Comparison of ENCODE assay signal across 9 cellular contexts in genomic region chr1:44811714-44812151, GRCh38. TPM values are rescaled to one million over a fixed set of nuclear protein-coding genes. Genes with fewer than 3 reads are reported as not detected.
DNase-seq lines count a peak whose midpoint lies in the region; ATAC-seq and TF ChIP-seq lines count a peak whose summit lies in the region.
"Had no signal": no experiment of that assay in that cellular context is flagged by ENCODE, and none has a peak within 500 bp of the region (broad histone marks: within the 10 kb centered on the region; RNA-seq: fewer than 3 reads in every experiment).

No MANE protein-coding gene starts in this region.

- DNase-seq in CD14-positive monocyte (ENCODE audit: low spot score) (peak; percentile 70), RPMI8226 (peak; percentile 63), osteoblast (ENCODE audit: insufficient read length, low spot score, missing footprints) (peak; percentile 97), KBM-7 (no peak), NCI-H446 treated with DMSO at 0.1 percent for 48 hours (lab: John Stamatoyannopoulos, UW) (no peak), NCI-H2171 treated with DMSO at 0.1 percent for 48 hours (lab: John Stamatoyannopoulos, UW) (no peak)

- H3K4me3 ChIP-seq in esophagus (ENCODE audit: low read depth in 1 of 2, low read length in 2 of 2) (no peak overlapping the region), osteoblast (ENCODE audit: insufficient read depth, low read length) (peak overlapping the region; percentile 5)

- peaks cover 84% of the 10 kb centered on the region for H3K4me1 Mint-ChIP-seq in CD14-positive monocyte

- peak overlapping the region; percentile 41 to 100 (median 100) for H3K27ac Mint-ChIP-seq in CD14-positive monocyte

- H3K27me3 Mint-ChIP-seq in CD14-positive monocyte (ENCODE audit: low read depth in 3 of 3), result peaks cover 0 to 3% (median 1%) of the 10 kb centered on the region in 3 donors

- peaks cover 2% of the 10 kb centered on the region for H4K20me1 ChIP-seq in osteoblast (ENCODE audit: insufficient read depth, low read length)

- peaks cover 16 to 21% of the 10 kb centered on the region in 2 donors for H3K36me3 Mint-ChIP-seq in CD14-positive monocyte

- 81% methylated on average over 3 of the region's 3 CpGs for WGBS in esophagus, 2 donors

- ATAC-seq in GM21515 (IDR thresholded peaks at IDR 0.05; ENCODE audit: unreplicated experiment), result no peak

- H3K27me3 ChIP-seq in esophagus (ENCODE audit: control insufficient read depth in 1 of 2, insufficient read depth in 2 of 2, low read length in 2 of 2) (no peaks in the 10 kb centered on the region), osteoblast (ENCODE audit: insufficient read depth, low read length) (no peaks in the 10 kb centered on the region)

- in situ Hi-C loops in KBM-7 (cut with MboI; ENCODE audit: low pct_unique_long_range_greater_than_20kb, low sequenced_read_pairs), result no loop called here

- H3K79me2 ChIP-seq in osteoblast (ENCODE audit: insufficient read depth, low read length), result peaks cover 18% of the 10 kb centered on the region

- no peak overlapping the region for H2AFZ ChIP-seq in osteoblast (ENCODE audit: low read length)

- peak overlapping the region in 1 of 2 donors; percentile 15 for H3K4me3 Mint-ChIP-seq in CD14-positive monocyte

- H3K9me3 ChIP-seq in esophagus (ENCODE audit: control insufficient read depth in 2 of 2, insufficient read depth in 1 of 2, low read depth in 1 of 2, low read length in 1 of 2), result no peaks in the 10 kb centered on the region
- H3K9me3 ChIP-seq in osteoblast (ENCODE audit: low read depth, low read length), result no peaks in the 10 kb centered on the region

- intact Hi-C loops in CD14-positive monocyte (cut with micrococcal nuclease), result no loop called here

- H3K4me1 ChIP-seq in esophagus (ENCODE audit: control insufficient read depth in 2 of 2, insufficient read depth in 2 of 2, low read length in 1 of 2), result peaks cover 17 to 41% of the 10 kb centered on the region in 2 donors
- H3K4me1 ChIP-seq in osteoblast (ENCODE audit: insufficient read depth, low read length), result peaks cover 74% of the 10 kb centered on the region

- no peaks in the 10 kb centered on the region for H3K9me3 Mint-ChIP-seq in CD14-positive monocyte

- TF ChIP-seq CTCF in CD14-positive monocyte (IDR thresholded peaks at IDR 0.05) (no peak), osteoblast (IDR thresholded peaks at IDR 0.05; ENCODE audit: extremely low read depth, low read depth, low read length) (no peak)

- H3K27ac ChIP-seq in esophagus (ENCODE audit: low read depth in 2 of 2, low read length in 1 of 2), result peak overlapping the region; percentile 18 to 50
- peak overlapping the region; percentile 99 for H3K27ac ChIP-seq in osteoblast (ENCODE audit: low read depth, low read length)

- peak overlapping the region; percentile 55 for H3K4me2 ChIP-seq in osteoblast (ENCODE audit: insufficient read depth, low read length)

- H3K36me3 ChIP-seq in esophagus (ENCODE audit: control insufficient read depth in 2 of 2, insufficient read depth in 2 of 2, low read length in 1 of 2) (peaks cover 0 to 10% of the 10 kb centered on the region in 2 donors), osteoblast (ENCODE audit: insufficient read depth, low read length) (peaks cover 31% of the 10 kb centered on the region)

RNA-seq across cellular contexts. Expression of gene BTBD19, which starts 3.4 kb away (rescaled TPM):
- polyA plus RNA-seq in CD14-positive monocyte (under 1 TPM; 0.10 to 0.73 TPM), esophagus (1 to 10 TPM; 1.3 to 8.0 TPM)
- total RNA-seq in osteoblast, result 21.4 and 23.6 TPM in 2 replicates

RNA-seq across cellular contexts. Expression of gene DYNLT4, which starts 4.6 kb away (rescaled TPM):
- polyA plus RNA-seq in CD14-positive monocyte, result 1 to 10 TPM; 2.2 to 2.8 TPM
- under 1 TPM; 0.14 to 0.26 TPM for polyA plus RNA-seq in esophagus
- 0.29 and 0.36 TPM in 2 replicates for total RNA-seq in osteoblast
- total RNA-seq: bronchial epithelial cell had no signal

RNA-seq across cellular contexts. Expression of gene PLK3, which starts 11.6 kb away (rescaled TPM):
- polyA plus RNA-seq in CD14-positive monocyte, result 10 to 100 TPM; 15.8 to 28.1 TPM
- 10 to 100 TPM; 23.1 to 58.1 TPM for polyA plus RNA-seq in esophagus
- total RNA-seq in osteoblast, result 33.7 and 35.1 TPM in 2 replicates

RNA-seq across cellular contexts. Expression of gene BEST4, which starts 23.8 kb away (rescaled TPM):
- polyA plus RNA-seq in CD14-positive monocyte (not detected), esophagus (under 1 TPM; 0.11 to 0.26 TPM)
- total RNA-seq in osteoblast, result under 0.01 TPM in 1 of 2 replicates, not detected in the other
- total RNA-seq: bronchial epithelial cell had no signal

RNA-seq across cellular contexts. Expression of gene PTCH2, which starts 31.3 kb away (rescaled TPM):
- polyA plus RNA-seq in CD14-positive monocyte, result under 1 TPM; 0.18 to 0.22 TPM
- polyA plus RNA-seq in esophagus, result under 1 TPM; 0.34 to 0.71 TPM
- 0.29 and 0.36 TPM in 2 replicates for total RNA-seq in osteoblast
- total RNA-seq: bronchial epithelial cell had no signal

Comparison
In these comparisons a context has a peak if more than half of its experiments do, and no peak if none do; other contexts are left out.
1. DNase-seq: peak in CD14-positive monocyte (single experiment), RPMI8226 (single experiment) and osteoblast (single experiment); none in KBM-7 (single experiment), NCI-H446 treated with DMSO at 0.1 percent for 48 hours (single experiment) and NCI-H2171 treated with DMSO at 0.1 percent for 48 hours (single experiment).